ENCODE assay signal across 8 cellular contexts in the genomic region with DNA sequence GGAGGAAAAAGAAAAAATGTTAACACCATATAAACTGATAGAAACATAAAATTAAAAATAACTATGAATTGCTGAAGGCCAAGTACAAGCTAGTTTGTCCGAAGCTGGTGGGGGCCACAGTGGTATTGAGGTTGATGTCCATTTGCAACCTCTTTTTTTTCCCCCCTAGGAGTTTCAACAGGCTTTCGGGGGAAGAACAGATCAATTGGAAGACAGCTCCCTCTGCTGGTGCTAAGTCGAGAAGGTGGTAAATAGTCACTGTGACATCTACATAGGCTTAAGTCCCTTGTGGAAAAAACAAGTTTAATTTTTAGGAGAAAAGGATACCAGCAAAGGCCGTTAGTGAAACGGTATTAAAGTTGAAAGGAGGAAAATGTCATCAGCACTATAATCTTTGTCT.
DNase-seq lines count a peak whose midpoint lies in the region; ATAC-seq, FAIRE-seq and TF ChIP-seq lines count a peak whose summit lies in the region.

No MANE protein-coding gene starts in this region.

- no peaks in the 10 kb centered on the region for H3K36me3 Mint-ChIP-seq in activated naive CD8-positive, alpha-beta T cell treated with anti-CD3 and anti-CD28 coated beads, Interleukin-2, amount 50 U/mL, for 24 hours (ENCODE audit: low read depth)
- no peaks in the 10 kb centered on the region for H3K36me3 Mint-ChIP-seq in activated naive CD8-positive, alpha-beta T cell treated with anti-CD3 and anti-CD28 coated beads for 36 hours
- no peaks in the 10 kb centered on the region for H3K36me3 Mint-ChIP-seq in naive thymus-derived CD4-positive, alpha-beta T cell

- H3K27me3 Mint-ChIP-seq in activated naive CD8-positive, alpha-beta T cell treated with anti-CD3 and anti-CD28 coated beads, Interleukin-2, amount 50 U/mL, for 24 hours = no peaks in the 10 kb centered on the region
- no peaks in the 10 kb centered on the region for H3K27me3 Mint-ChIP-seq in activated naive CD8-positive, alpha-beta T cell treated with anti-CD3 and anti-CD28 coated beads for 36 hours
- no peaks in the 10 kb centered on the region for H3K27me3 Mint-ChIP-seq in naive thymus-derived CD4-positive, alpha-beta T cell

- no peaks in the 10 kb centered on the region for H3K9me3 Mint-ChIP-seq in activated naive CD8-positive, alpha-beta T cell treated with anti-CD3 and anti-CD28 coated beads, Interleukin-2, amount 50 U/mL, for 24 hours
- no peaks in the 10 kb centered on the region for H3K9me3 Mint-ChIP-seq in activated naive CD8-positive, alpha-beta T cell treated with anti-CD3 and anti-CD28 coated beads for 36 hours
- no peaks in the 10 kb centered on the region for H3K9me3 Mint-ChIP-seq in naive thymus-derived CD4-positive, alpha-beta T cell

- no peaks in the 10 kb centered on the region for H3K9me3 ChIP-seq in naive thymus-derived CD4-positive, alpha-beta T cell (ENCODE audit: control insufficient read depth in 2 of 3, low read length in 3 of 3)

- no peak overlapping the region for H3K4me3 Mint-ChIP-seq in activated naive CD8-positive, alpha-beta T cell treated with anti-CD3 and anti-CD28 coated beads, Interleukin-2, amount 50 U/mL, for 24 hours
- H3K4me3 Mint-ChIP-seq in activated naive CD8-positive, alpha-beta T cell treated with anti-CD3 and anti-CD28 coated beads for 36 hours = no peak overlapping the region
- no peak overlapping the region for H3K4me3 Mint-ChIP-seq in naive thymus-derived CD4-positive, alpha-beta T cell

- no peak overlapping the region for H3K27ac Mint-ChIP-seq in activated naive CD8-positive, alpha-beta T cell treated with anti-CD3 and anti-CD28 coated beads, Interleukin-2, amount 50 U/mL, for 24 hours
- H3K27ac Mint-ChIP-seq in activated naive CD8-positive, alpha-beta T cell treated with anti-CD3 and anti-CD28 coated beads for 36 hours = no peak overlapping the region
- no peak overlapping the region for H3K27ac Mint-ChIP-seq in naive thymus-derived CD4-positive, alpha-beta T cell

- CTCF ChIA-PET in RWPE1 (lab: Yijun Ruan, JAX) = interaction anchor here (0.7 to 1.3 kb wide), 3 partner anchors 146 to 277 kb away, joined by 4 to 7 read pairs (median 5); no protein-coding TSS in a partner anchor
- CTCF ChIA-PET in naive thymus-derived CD4-positive, alpha-beta T cell (lab: Charles Lee) = interaction anchor here (0.6 to 1.1 kb wide), 2 partner anchors 204 to 989 kb away, joined by 3 read pairs; no protein-coding TSS in a partner anchor

- no peaks in the 10 kb centered on the region for H3K27me3 ChIP-seq in naive thymus-derived CD4-positive, alpha-beta T cell (ENCODE audit: control insufficient read depth in 2 of 2, insufficient read depth in 2 of 2, low read length in 2 of 2)

- POLR2A ChIA-PET in RWPE1 (lab: Yijun Ruan, JAX; ENCODE audit: low non-redundant PET) = no interaction called here
- POLR2A ChIA-PET in naive thymus-derived CD4-positive, alpha-beta T cell (lab: Charles Lee) = no interaction called here

- H3K4me1 ChIP-seq in naive thymus-derived CD4-positive, alpha-beta T cell (ENCODE audit: control insufficient read depth in 2 of 2, insufficient read depth in 2 of 2, low read length in 2 of 2) = peaks cover 0 to 7% of the 10 kb centered on the region in 2 donors

- intact Hi-C loops in naive thymus-derived CD4-positive, alpha-beta T cell (cut with micrococcal nuclease) = loop anchor here (1.0 to 10.0 kb wide), 7 partner anchors 121 to 1741 kb away; a partner anchor contains a TSS

- peak; percentile 22; the same call in 1 of the 2 replicates for TF ChIP-seq CTCF in RWPE1 (conservative IDR thresholded peaks at IDR 0.05; ENCODE audit: low read depth)

- peak; percentile 75 for FAIRE-seq in colon (lab: Jason Lieb, UNC)

- DNase-seq in activated naive CD8-positive, alpha-beta T cell treated with anti-CD3 and anti-CD28 coated beads, Interleukin-2, amount 50 U/mL, for 24 hours = peak; percentile 10
- DNase-seq in activated naive CD8-positive, alpha-beta T cell treated with anti-CD3 and anti-CD28 coated beads for 36 hours = no peak
- peak; percentile 2 for DNase-seq in HS-5 (ENCODE audit: low read depth)
- DNase-seq in RWPE1 (ENCODE audit: low spot score) = peak; percentile 2
- peak in 6 of 9 donors; percentile 4 to 43 (median 30) for DNase-seq in naive thymus-derived CD4-positive, alpha-beta T cell
- DNase-seq in stimulated activated naive CD4-positive, alpha-beta T cell treated with Interleukin-2 at 50 U/mL for 16 hours (lab: John Stamatoyannopoulos, UW) = no peak

- no peak overlapping the region for H3K27ac ChIP-seq in RWPE1
- no peak overlapping the region for H3K27ac ChIP-seq in naive thymus-derived CD4-positive, alpha-beta T cell (ENCODE audit: low read depth, low read length)

- no peaks in the 10 kb centered on the region for H3K36me3 ChIP-seq in naive thymus-derived CD4-positive, alpha-beta T cell (ENCODE audit: control insufficient read depth in 2 of 3, insufficient read depth in 3 of 3, low read length in 3 of 3)

- H3K4me3 ChIP-seq in naive thymus-derived CD4-positive, alpha-beta T cell (ENCODE audit: low read length) = no peak overlapping the region

- H3K4me1 Mint-ChIP-seq in activated naive CD8-positive, alpha-beta T cell treated with anti-CD3 and anti-CD28 coated beads, Interleukin-2, amount 50 U/mL, for 24 hours = peaks cover 4% of the 10 kb centered on the region
- H3K4me1 Mint-ChIP-seq in activated naive CD8-positive, alpha-beta T cell treated with anti-CD3 and anti-CD28 coated beads for 36 hours = peaks cover 4% of the 10 kb centered on the region
- H3K4me1 Mint-ChIP-seq in naive thymus-derived CD4-positive, alpha-beta T cell = peaks cover 0 to 34% (median 8%) of the 10 kb centered on the region in 7 donors

- no peak for ATAC-seq in activated naive CD8-positive, alpha-beta T cell treated with anti-CD3 and anti-CD28 coated beads, Interleukin-2, amount 50 U/mL, for 24 hours
- no peak for ATAC-seq in naive thymus-derived CD4-positive, alpha-beta T cell
- no peak for ATAC-seq in GM19324 (IDR thresholded peaks at IDR 0.05; ENCODE audit: low FRiP score, unreplicated experiment)

Comparison
In these comparisons a context has a peak if more than half of its experiments do, and no peak if none do; other contexts are left out.
1. DNase-seq: peak in activated naive CD8-positive, alpha-beta T cell treated with anti-CD3 and anti-CD28 coated beads, Interleukin-2, amount 50 U/mL, for 24 hours (single experiment), HS-5 (single experiment), RWPE1 (single experiment) and naive thymus-derived CD4-positive, alpha-beta T cell (6 of 9); none in activated naive CD8-positive, alpha-beta T cell treated with anti-CD3 and anti-CD28 coated beads for 36 hours (single experiment) and stimulated activated naive CD4-positive, alpha-beta T cell treated with Interleukin-2 at 50 U/mL for 16 hours (single experiment).